Comparison of ENCODE assay signal across 21 cellular contexts in the genomic region with DNA sequence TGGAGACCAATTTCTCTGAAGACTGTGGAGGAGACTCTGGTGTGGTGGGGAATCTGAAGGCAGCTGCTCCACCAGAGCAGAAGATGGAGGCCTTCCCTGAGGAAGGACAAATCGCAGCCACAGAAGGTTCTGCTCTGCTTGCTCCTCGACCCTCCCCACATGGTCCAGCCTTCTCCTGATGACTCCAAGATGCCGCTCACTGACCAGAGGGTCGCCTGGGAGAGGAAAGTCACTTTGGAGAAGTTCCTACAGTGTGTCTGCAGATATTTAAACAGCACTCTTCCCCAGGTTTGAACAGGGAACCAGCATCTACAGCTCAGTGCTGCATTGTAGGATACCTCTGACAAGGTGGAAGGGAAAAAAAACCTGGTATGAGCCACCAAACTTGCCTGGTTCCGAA.
"Had no signal": no experiment of that assay in that cellular context is flagged by ENCODE, and none has a peak within 500 bp of the region (broad histone marks: within the 10 kb centered on the region; RNA-seq: fewer than 3 reads in every experiment).

No MANE protein-coding gene starts in this region.

- H3K9me3 ChIP-seq: adrenal gland, SJSA1 had no signal

- H3K27ac ChIP-seq: adrenal gland, SJSA1 had no signal

- DNase-seq: activated CD4-positive, alpha-beta T cell treated with anti-CD3 and anti-CD28 coated beads for 48 hours; activated CD4-positive, alpha-beta T cell treated with anti-CD3 and anti-CD28 coated beads, Interleukin-2, amount 50 U/mL, for 4 hours; activated CD4-positive, CD25-positive, alpha-beta regulatory T cell treated with anti-CD3 and anti-CD28 coated beads, Interleukin-2, amount 50 U/mL, for 72 hours; activated CD8-positive, alpha-beta T cell treated with anti-CD3 and anti-CD28 coated beads, Interleukin-2, amount 10 ng/mL, durations not matched to agents 7 days and 5 days; activated naive CD4-positive, alpha-beta T cell treated with anti-CD3 and anti-CD28 coated beads, Interleukin-2, amount 50 U/mL, for 16 hours; activated naive CD8-positive, alpha-beta T cell treated with anti-CD3 and anti-CD28 coated beads, Interleukin-2, amount 10 ng/mL, durations not matched to agents 7 days and 5 days; activated T-cell treated with anti-CD3 and anti-CD28 coated beads, Interleukin-2, amount 50 U/mL, for 1 hour; adrenal gland; anterior cingulate cortex; cerebellar nuclear complex; NCI-H1105 treated with DMSO at 0.1 percent for 48 hours; NCI-H1436 treated with DMSO at 0.1 percent for 48 hours; NCI-H187 treated with DMSO at 0.1 percent for 48 hours; NCI-H2081 treated with DMSO at 0.1 percent for 48 hours; NCI-H446; NCI-H524; SHP77; SW 1271 had no signal

- H3K4me1 ChIP-seq: SJSA1 had no signal

- H3K36me3 Mint-ChIP-seq: activated naive CD8-positive, alpha-beta T cell treated with anti-CD3 and anti-CD28 coated beads, Interleukin-2, amount 10 ng/mL, durations not matched to agents 7 days and 5 days had no signal

- ATAC-seq: activated CD8-positive, alpha-beta T cell treated with anti-CD3 and anti-CD28 coated beads, Interleukin-2, amount 10 ng/mL, durations not matched to agents 7 days and 5 days; SK-N-SH treated with all-trans-retinoic acid at 6 μM for 48 hours had no signal

- H3K4me3 ChIP-seq: adrenal gland, SJSA1 had no signal

- H3K36me3 ChIP-seq: adrenal gland, SJSA1 had no signal

- H3K27me3 Mint-ChIP-seq: activated naive CD8-positive, alpha-beta T cell treated with anti-CD3 and anti-CD28 coated beads, Interleukin-2, amount 10 ng/mL, durations not matched to agents 7 days and 5 days had no signal

- H3K27ac Mint-ChIP-seq: activated CD8-positive, alpha-beta T cell treated with anti-CD3 and anti-CD28 coated beads, Interleukin-2, amount 10 ng/mL, durations not matched to agents 7 days and 5 days; T-helper 1 cell treated with Interleukin-12 subunit alpha and Interleukin-12 subunit beta and Interleukin-4 antibody, amounts not matched to agents 30 μg/mL and 1 μg/mL, for 36 hours had no signal

- H3K27me3 ChIP-seq: adrenal gland had no signal

- H3K4me3 Mint-ChIP-seq: activated CD8-positive, alpha-beta T cell treated with anti-CD3 and anti-CD28 coated beads, Interleukin-2, amount 10 ng/mL, durations not matched to agents 7 days and 5 days; activated naive CD8-positive, alpha-beta T cell treated with anti-CD3 and anti-CD28 coated beads, Interleukin-2, amount 10 ng/mL, durations not matched to agents 7 days and 5 days; T-helper 1 cell treated with Interleukin-12 subunit alpha and Interleukin-12 subunit beta and Interleukin-4 antibody, amounts not matched to agents 30 μg/mL and 1 μg/mL, for 36 hours had no signal

- H3K9me3 Mint-ChIP-seq: activated naive CD8-positive, alpha-beta T cell treated with anti-CD3 and anti-CD28 coated beads, Interleukin-2, amount 10 ng/mL, durations not matched to agents 7 days and 5 days; T-helper 1 cell treated with Interleukin-12 subunit alpha and Interleukin-12 subunit beta and Interleukin-4 antibody, amounts not matched to agents 30 μg/mL and 1 μg/mL, for 36 hours had no signal
